Comparison of ENCODE assay signal across 1 cellular context in the genomic region with DNA sequence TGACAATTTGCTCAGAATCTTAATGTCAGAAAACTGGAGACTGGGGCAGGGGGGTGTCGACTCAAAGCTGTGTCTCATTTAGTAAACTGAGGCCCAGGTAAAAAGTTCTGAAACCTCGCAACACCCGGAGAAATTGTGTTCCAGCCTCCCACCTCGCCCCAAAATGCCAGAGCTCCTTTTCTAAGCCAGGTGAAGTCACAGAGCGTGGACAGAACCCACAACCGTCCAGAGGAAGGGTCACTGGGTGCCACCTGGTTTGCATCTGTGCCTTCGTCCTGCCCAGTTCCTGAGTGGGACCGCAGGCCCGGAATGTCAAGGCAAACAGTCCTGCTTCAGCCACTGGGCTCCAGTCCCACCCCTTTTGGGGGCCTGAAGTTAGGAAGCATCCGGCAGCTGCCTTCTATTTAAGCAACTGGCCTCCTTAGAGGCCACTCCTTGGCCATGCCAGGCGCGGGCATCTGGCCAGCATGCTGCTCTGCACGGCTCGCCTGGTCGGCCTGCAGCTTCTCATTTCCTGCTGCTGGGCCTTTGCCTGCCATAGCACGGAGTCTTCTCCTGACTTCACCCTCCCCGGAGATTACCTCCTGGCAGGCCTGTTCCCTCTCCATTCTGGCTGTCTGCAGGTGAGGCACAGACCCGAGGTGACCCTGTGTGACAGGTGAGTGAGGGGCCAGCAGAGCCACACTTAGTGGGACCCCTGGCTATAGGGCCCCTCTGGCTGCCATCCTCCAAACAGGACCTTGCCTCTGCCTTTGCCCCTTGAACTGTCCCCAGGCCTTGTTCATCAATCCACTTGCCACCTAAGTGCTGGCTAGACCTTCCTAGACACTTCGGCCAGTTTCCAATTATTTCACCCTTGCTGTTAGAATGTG.
TF ChIP-seq lines count a peak whose summit lies in the region.

A gene (plus strand): TSS at position 401 of the 872 bp plus-strand sequence. CDS start 67 bp downstream, at position 468.

TF ChIP-seq in SK-N-SH treated with all-trans-retinoic acid at 6 μM for 48 hours, 23 proteins besides CTCF, POLR2A, EP300 and RAD21 (continued from another document):
- TF ChIP-seq ARNTL (CRISPR knock-in tag; IDR thresholded peaks at IDR 0.05; ENCODE audit: borderline replicate concordance, low read depth) (no peak), ESRRG (CRISPR knock-in tag; IDR thresholded peaks at IDR 0.05) (no peak), ZNF8 (CRISPR knock-in tag; IDR thresholded peaks at IDR 0.05) (no peak), ZC3H10 (CRISPR knock-in tag; IDR thresholded peaks at IDR 0.05) (no peak), PPARA (CRISPR knock-in tag; IDR thresholded peaks at IDR 0.05; ENCODE audit: borderline replicate concordance) (no peak), ZNF70 (CRISPR knock-in tag; IDR thresholded peaks at IDR 0.05) (no peak), GLIS3 (CRISPR knock-in tag; IDR thresholded peaks at IDR 0.05) (no peak), CSDC2 (CRISPR knock-in tag; IDR thresholded peaks at IDR 0.05) (no peak), ZFP30 (CRISPR knock-in tag; IDR thresholded peaks at IDR 0.05) (no peak)
- TF ChIP-seq, protein P1, sequence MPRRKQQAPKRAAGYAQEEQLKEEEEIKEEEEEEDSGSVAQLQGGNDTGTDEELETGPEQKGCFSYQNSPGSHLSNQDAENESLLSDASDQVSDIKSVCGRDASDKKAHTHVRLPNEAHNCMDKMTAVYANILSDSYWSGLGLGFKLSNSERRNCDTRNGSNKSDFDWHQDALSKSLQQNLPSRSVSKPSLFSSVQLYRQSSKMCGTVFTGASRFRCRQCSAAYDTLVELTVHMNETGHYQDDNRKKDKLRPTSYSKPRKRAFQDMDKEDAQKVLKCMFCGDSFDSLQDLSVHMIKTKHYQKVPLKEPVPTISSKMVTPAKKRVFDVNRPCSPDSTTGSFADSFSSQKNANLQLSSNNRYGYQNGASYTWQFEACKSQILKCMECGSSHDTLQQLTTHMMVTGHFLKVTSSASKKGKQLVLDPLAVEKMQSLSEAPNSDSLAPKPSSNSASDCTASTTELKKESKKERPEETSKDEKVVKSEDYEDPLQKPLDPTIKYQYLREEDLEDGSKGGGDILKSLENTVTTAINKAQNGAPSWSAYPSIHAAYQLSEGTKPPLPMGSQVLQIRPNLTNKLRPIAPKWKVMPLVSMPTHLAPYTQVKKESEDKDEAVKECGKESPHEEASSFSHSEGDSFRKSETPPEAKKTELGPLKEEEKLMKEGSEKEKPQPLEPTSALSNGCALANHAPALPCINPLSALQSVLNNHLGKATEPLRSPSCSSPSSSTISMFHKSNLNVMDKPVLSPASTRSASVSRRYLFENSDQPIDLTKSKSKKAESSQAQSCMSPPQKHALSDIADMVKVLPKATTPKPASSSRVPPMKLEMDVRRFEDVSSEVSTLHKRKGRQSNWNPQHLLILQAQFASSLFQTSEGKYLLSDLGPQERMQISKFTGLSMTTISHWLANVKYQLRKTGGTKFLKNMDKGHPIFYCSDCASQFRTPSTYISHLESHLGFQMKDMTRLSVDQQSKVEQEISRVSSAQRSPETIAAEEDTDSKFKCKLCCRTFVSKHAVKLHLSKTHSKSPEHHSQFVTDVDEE (CRISPR knock-in tag; IDR thresholded peaks at IDR 0.05) = no peak
- TF ChIP-seq, protein P2, sequence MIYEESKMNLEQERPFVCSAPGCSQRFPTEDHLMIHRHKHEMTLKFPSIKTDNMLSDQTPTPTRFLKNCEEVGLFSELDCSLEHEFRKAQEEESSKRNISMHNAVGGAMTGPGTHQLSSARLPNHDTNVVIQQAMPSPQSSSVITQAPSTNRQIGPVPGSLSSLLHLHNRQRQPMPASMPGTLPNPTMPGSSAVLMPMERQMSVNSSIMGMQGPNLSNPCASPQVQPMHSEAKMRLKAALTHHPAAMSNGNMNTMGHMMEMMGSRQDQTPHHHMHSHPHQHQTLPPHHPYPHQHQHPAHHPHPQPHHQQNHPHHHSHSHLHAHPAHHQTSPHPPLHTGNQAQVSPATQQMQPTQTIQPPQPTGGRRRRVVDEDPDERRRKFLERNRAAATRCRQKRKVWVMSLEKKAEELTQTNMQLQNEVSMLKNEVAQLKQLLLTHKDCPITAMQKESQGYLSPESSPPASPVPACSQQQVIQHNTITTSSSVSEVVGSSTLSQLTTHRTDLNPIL (CRISPR knock-in tag; IDR thresholded peaks at IDR 0.05; ENCODE audit: low read depth) = no peak
- TF ChIP-seq, protein P3, sequence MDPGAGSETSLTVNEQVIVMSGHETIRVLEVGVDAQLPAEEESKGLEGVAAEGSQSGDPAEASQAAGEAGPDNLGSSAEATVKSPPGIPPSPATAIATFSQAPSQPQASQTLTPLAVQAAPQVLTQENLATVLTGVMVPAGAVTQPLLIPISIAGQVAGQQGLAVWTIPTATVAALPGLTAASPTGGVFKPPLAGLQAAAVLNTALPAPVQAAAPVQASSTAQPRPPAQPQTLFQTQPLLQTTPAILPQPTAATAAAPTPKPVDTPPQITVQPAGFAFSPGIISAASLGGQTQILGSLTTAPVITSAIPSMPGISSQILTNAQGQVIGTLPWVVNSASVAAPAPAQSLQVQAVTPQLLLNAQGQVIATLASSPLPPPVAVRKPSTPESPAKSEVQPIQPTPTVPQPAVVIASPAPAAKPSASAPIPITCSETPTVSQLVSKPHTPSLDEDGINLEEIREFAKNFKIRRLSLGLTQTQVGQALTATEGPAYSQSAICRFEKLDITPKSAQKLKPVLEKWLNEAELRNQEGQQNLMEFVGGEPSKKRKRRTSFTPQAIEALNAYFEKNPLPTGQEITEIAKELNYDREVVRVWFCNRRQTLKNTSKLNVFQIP (CRISPR knock-in tag; IDR thresholded peaks at IDR 0.05; ENCODE audit: borderline replicate concordance, low read depth) = no peak
- TF ChIP-seq, protein P4, sequence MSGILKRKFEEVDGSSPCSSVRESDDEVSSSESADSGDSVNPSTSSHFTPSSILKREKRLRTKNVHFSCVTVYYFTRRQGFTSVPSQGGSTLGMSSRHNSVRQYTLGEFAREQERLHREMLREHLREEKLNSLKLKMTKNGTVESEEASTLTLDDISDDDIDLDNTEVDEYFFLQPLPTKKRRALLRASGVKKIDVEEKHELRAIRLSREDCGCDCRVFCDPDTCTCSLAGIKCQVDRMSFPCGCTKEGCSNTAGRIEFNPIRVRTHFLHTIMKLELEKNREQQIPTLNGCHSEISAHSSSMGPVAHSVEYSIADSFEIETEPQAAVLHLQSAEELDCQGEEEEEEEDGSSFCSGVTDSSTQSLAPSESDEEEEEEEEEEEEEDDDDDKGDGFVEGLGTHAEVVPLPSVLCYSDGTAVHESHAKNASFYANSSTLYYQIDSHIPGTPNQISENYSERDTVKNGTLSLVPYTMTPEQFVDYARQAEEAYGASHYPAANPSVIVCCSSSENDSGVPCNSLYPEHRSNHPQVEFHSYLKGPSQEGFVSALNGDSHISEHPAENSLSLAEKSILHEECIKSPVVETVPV (CRISPR knock-in tag; IDR thresholded peaks at IDR 0.05) = no peak
